Comparison of ENCODE assay signal across 8 cellular contexts in genomic region chr2:74457549-74458131, GRCh38. TPM values are rescaled to one million over a fixed set of nuclear protein-coding genes. Genes with fewer than 3 reads are reported as not detected.
DNase-seq lines count a peak whose midpoint lies in the region; ATAC-seq lines count a peak whose summit lies in the region.

No MANE protein-coding gene starts in this region.

- H3K9ac ChIP-seq in iPS-15b (ENCODE audit: low read depth, low read length): peak overlapping the region; percentile 76

- CTCF ChIA-PET in T-cell (lab: Charles Lee): interaction anchor here (0.5 to 1.9 kb wide), 7 partner anchors 10 to 395 kb away, joined by 3 to 14 read pairs (median 4); partner anchors contain the start of genes CCDC142 (in 1 of the 2), MRPL53 (in 1 of the 2) and TTC31 (in 1 of the 2)

- POLR2A ChIA-PET in T-cell (lab: Charles Lee): interaction anchor here (0.5 to 1.7 kb wide), 13 partner anchors 9 to 97 kb away, joined by 3 to 15 read pairs (median 4); partner anchors contain the start of genes C2orf81 (in 1 of the 2), CCDC142 (in 1 of the 2), MRPL53 (in 1 of the 2) and TTC31 (in 1 of the 2)

- peak overlapping the region; percentile 93 for H3K27ac ChIP-seq in angular gyrus (ENCODE audit: low read depth, low read length)

- peak overlapping the region; percentile 82 for H3K4me3 ChIP-seq in iPS-15b (ENCODE audit: low read depth, low read length)

- H3K27ac Mint-ChIP-seq in T-cell: peak overlapping the region; percentile 99

- no peaks in the 10 kb centered on the region for H3K9me3 Mint-ChIP-seq in T-cell

- peaks cover 10% of the 10 kb centered on the region for H3K36me3 ChIP-seq in iPS-15b (ENCODE audit: control insufficient read depth, insufficient read depth, low read length)

- no peaks in the 10 kb centered on the region for H3K9me3 ChIP-seq in iPS-15b (ENCODE audit: control insufficient read depth, insufficient read depth, low read length)

- ATAC-seq in GM21390 (IDR thresholded peaks at IDR 0.05; ENCODE audit: unreplicated experiment): peak; percentile 31
- ATAC-seq in T-cell (replicated peaks in 1 of 4): peak; percentile 49 to 69 (median 52)

- H3K4me3 Mint-ChIP-seq in T-cell: peak overlapping the region; percentile 93 to 99 (median 97)

- H3K27me3 Mint-ChIP-seq in T-cell: no peaks in the 10 kb centered on the region

- no peaks in the 10 kb centered on the region for H3K27me3 ChIP-seq in iPS-15b (ENCODE audit: control insufficient read depth, insufficient read depth, low read length)

- peaks cover 6% of the 10 kb centered on the region for H3K4me1 ChIP-seq in iPS-15b (ENCODE audit: control insufficient read depth, insufficient read depth, low read length)

- DNase-seq in D341Med (ENCODE audit: low spot score): peak; percentile 70
- peak; percentile 38 for DNase-seq in HuH-7.5 (ENCODE audit: low spot score)
- DNase-seq in T-cell: peak; percentile 52 to 85 (median 72)
- DNase-seq in stimulated activated CD4-positive, alpha-beta T cell treated with anti-CD3 and anti-CD28 coated beads, Interleukin-12 subunit alpha, Interleukin-12 subunit beta, amount 100 ng/mL, for 48 hours (ENCODE audit: low read depth in 2 of 3, low spot score in 1 of 3): peak; percentile 66 to 75 (median 69)
- no peak for DNase-seq in AG08395 (ENCODE audit: low spot score)

- peaks cover 2% of the 10 kb centered on the region for H3K36me3 Mint-ChIP-seq in T-cell

- peaks cover 60 to 71% (median 64%) of the 10 kb centered on the region in 3 donors for H3K4me1 Mint-ChIP-seq in T-cell

RNA-seq across cellular contexts. Expression of gene WBP1, which starts 0.6 kb away (rescaled TPM):
- total RNA-seq in T-cell: 100 to 1,000 TPM in 2 of 5 donors, 10 to 100 TPM in 3; 80.2 to 104 (median 98.2) TPM

RNA-seq across cellular contexts. Expression of gene INO80B, which starts 2.8 kb away (rescaled TPM):
- total RNA-seq in T-cell: 10 to 100 TPM; 44.5 to 70.8 (median 68.4) TPM

RNA-seq across cellular contexts. Expression of gene MOGS, which starts 7.5 kb away (rescaled TPM):
- 100 to 1,000 TPM in 1 of 5 donors, 10 to 100 TPM in 4; 72.0 to 114 (median 93.8) TPM for total RNA-seq in T-cell

RNA-seq across cellular contexts. Expression of gene MRPL53, which starts 14.8 kb away (rescaled TPM):
- total RNA-seq in T-cell: 10 to 100 TPM; 53.9 to 77.9 (median 59.4) TPM

RNA-seq across cellular contexts. Expression of gene RTKN, which starts 15.9 kb away (rescaled TPM):
- total RNA-seq in T-cell: 1 to 10 TPM in 1 of 5 donors, under 1 TPM in 3, not detected in 1; 0.93 to 1.7 (median 0.96) TPM
